Comparison of ENCODE assay signal across 15 cellular contexts in the genomic region with DNA sequence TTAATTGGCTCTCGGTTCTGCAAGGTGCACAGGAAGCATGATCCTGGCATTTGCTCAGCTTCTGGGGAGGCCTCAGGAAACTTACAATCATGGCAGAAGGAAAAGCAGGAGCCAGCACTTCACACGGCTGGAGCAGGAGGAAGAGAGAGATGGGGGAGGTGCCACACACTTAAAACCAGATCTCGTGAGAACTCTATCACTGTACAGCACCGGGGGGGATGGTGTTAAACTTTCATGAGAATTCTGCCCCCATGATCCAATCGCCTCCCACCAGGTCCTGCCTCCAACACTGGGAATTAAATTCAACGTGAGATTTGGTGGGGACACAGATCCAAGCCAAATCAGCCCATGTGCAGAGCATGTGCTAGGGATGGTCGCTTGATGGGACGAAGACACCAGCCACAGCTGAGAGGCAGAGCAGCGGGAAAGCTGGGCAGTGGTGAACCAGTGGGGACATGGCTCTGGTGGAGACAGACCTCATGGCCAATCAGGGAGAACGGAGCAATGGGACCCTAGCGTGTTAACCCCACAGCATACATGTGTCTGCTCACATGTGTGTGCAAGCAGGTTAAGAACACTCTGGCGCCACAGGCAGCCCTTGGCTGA. TPM values are rescaled to one million over a fixed set of nuclear protein-coding genes. Genes with fewer than 3 reads are reported as not detected.
DNase-seq lines count a peak whose midpoint lies in the region; ATAC-seq lines count a peak whose summit lies in the region.
"Had no signal": no experiment of that assay in that cellular context is flagged by ENCODE, and none has a peak within 500 bp of the region (broad histone marks: within the 10 kb centered on the region; RNA-seq: fewer than 3 reads in every experiment).

No MANE protein-coding gene starts in this region.

- intact Hi-C loops in posterior vena cava (cut with DNase I) = no loop called here

- H3K4me2 ChIP-seq in BLaER1 treated with 17β-estradiol and CSF1 and Interleukin-3, amounts not matched to agents 10 nM and 100 nM = peak overlapping the region in 6 of 11 experiments; percentile 4 to 90 (median 32); a peak in 4 of 22 replicates

- peaks cover 72 to 97% (median 93%) of the 10 kb centered on the region in 10 experiments for H3K4me1 ChIP-seq in BLaER1 treated with 17β-estradiol and CSF1 and Interleukin-3, amounts not matched to agents 10 nM and 100 nM

- peaks cover 33% of the 10 kb centered on the region for H3K4me1 Mint-ChIP-seq in T-helper 17 cell

- H3K4me3 ChIP-seq in BLaER1 treated with 17β-estradiol and CSF1 and Interleukin-3, amounts not matched to agents 10 nM and 100 nM = no peak overlapping the region

- no peak overlapping the region for H3K4me3 Mint-ChIP-seq in T-helper 17 cell

- H3K27me3 Mint-ChIP-seq in T-helper 17 cell = no peaks in the 10 kb centered on the region
- H3K27me3 Mint-ChIP-seq: CD4-positive, alpha-beta memory T cell; IgD-negative memory B cell had no signal

- no peak for ATAC-seq in T-helper 17 cell

- H3K36me3 Mint-ChIP-seq in T-helper 17 cell (ENCODE audit: low read depth) = no peaks in the 10 kb centered on the region
- H3K36me3 Mint-ChIP-seq: IgD-negative memory B cell had no signal

- H3K36me3 ChIP-seq in BLaER1 treated with 17β-estradiol and CSF1 and Interleukin-3, amounts not matched to agents 10 nM and 100 nM = peaks cover 0 to 44% (median 15%) of the 10 kb centered on the region in 11 experiments; a peak in 14 of 22 replicates

- H3K9ac ChIP-seq in BLaER1 treated with 17β-estradiol and CSF1 and Interleukin-3, amounts not matched to agents 10 nM and 100 nM = no peak overlapping the region; a peak in 2 of 22 replicates

- no peaks in the 10 kb centered on the region for H3K9me3 ChIP-seq in BLaER1 treated with 17β-estradiol and CSF1 and Interleukin-3, amounts not matched to agents 10 nM and 100 nM (replicated peaks in 1 of 11)
- H3K9me3 ChIP-seq in T-helper 17 cell (ENCODE audit: control insufficient read depth, low read length, poor library complexity, severe bottlenecking) = no peaks in the 10 kb centered on the region

- peak overlapping the region; percentile 78 for H3K27ac Mint-ChIP-seq in T-helper 17 cell

- DNase-seq in Ammon's horn (ENCODE audit: low spot score) = peak; percentile 1
- DNase-seq in T-helper 17 cell = no peak
- DNase-seq in posterior vena cava (ENCODE audit: low spot score) = peak; percentile 32
- DNase-seq in NCI-H2196 treated with DMSO at 0.1 percent for 48 hours (lab: John Stamatoyannopoulos, UW; ENCODE audit: unreplicated experiment) = no peak
- no peak for DNase-seq in KBM-7
- DNase-seq in caudate nucleus (lab: John Stamatoyannopoulos, UW) = no peak
- DNase-seq: CD4-positive, alpha-beta memory T cell; GOT3; MV-4-11; NCI-H187 treated with DMSO at 0.1 percent for 48 hours; NCI-H2171; NCI-H446 treated with DMSO at 0.1 percent for 48 hours; NK-92 treated with Interleukin-12 subunit alpha and Interleukin-12 subunit beta, amount 100 ng/mL, for 24 hours had no signal

- in situ Hi-C loops in KBM-7 (cut with MboI; ENCODE audit: low pct_unique_long_range_greater_than_20kb, low sequenced_read_pairs) = no loop called here

- no peak overlapping the region for H3K27ac ChIP-seq in BLaER1 treated with 17β-estradiol and CSF1 and Interleukin-3, amounts not matched to agents 10 nM and 100 nM
- no peak overlapping the region for H3K27ac ChIP-seq in caudate nucleus (ENCODE audit: low read depth, low read length)

- H4K20me1 ChIP-seq in BLaER1 treated with 17β-estradiol and CSF1 and Interleukin-3, amounts not matched to agents 10 nM and 100 nM = peaks cover 18 to 100% (median 45%) of the 10 kb centered on the region in 11 experiments; a peak in 18 of 22 replicates

- no peaks in the 10 kb centered on the region for H3K27me3 ChIP-seq in BLaER1 treated with 17β-estradiol and CSF1 and Interleukin-3, amounts not matched to agents 10 nM and 100 nM

RNA-seq across cellular contexts. Expression of a gene that starts 6.2 kb away (rescaled TPM):
- total RNA-seq in T-helper 17 cell (10 to 100 TPM; 31.7 to 44.3 TPM), posterior vena cava (10 to 100 TPM; 28.4 to 31.1 TPM)

RNA-seq across cellular contexts. Expression of a gene that starts 10.5 kb away (rescaled TPM):
- total RNA-seq in T-helper 17 cell (1 to 10 TPM; 1.3 to 2.8 TPM), posterior vena cava (10 to 100 TPM; 20.1 to 21.3 TPM)

RNA-seq across cellular contexts. Expression of a gene that starts 52.9 kb away (rescaled TPM):
- 10 to 100 TPM; 32.0 to 37.9 TPM for total RNA-seq in T-helper 17 cell
- total RNA-seq in posterior vena cava = 10 to 100 TPM; 24.3 to 25.2 TPM

Comparison
In these comparisons a context has a peak if more than half of its experiments do, and no peak if none do; other contexts are left out.
1. DNase-seq: peak in Ammon's horn (single experiment) and posterior vena cava (single experiment); none in T-helper 17 cell (0 of 3), NCI-H2196 treated with DMSO at 0.1 percent for 48 hours (single experiment), KBM-7 (single experiment) and caudate nucleus (0 of 61).
2. RNA of a gene that starts 10.5 kb away (total RNA-seq): 20.1 to 21.3 TPM in posterior vena cava; 1.3 to 2.8 TPM in T-helper 17 cell; every median in the first group is over 4 times any median in the second.